Comparison of ENCODE assay signal across 11 cellular contexts in the genomic region with DNA sequence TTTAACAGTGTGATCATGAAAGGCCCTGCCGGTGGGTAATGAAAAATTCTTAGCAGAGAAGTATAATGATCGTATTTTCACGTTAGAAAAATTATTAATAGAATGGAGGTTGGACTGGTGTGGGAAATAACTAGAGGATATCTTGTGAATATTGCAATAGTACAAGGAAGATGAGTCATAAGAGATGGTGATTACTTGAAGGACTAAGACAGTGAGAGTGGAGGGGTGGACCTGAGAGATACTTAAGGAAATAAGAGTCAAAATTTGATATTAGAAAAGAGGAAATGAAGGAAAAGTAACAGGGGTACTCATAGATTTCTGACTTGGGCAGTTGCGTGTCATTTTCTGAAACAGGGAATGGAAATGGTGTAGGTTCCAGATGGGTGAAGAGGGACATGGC. TPM values are rescaled to one million over a fixed set of nuclear protein-coding genes. Genes with fewer than 3 reads are reported as not detected.
DNase-seq lines count a peak whose midpoint lies in the region; ATAC-seq and TF ChIP-seq lines count a peak whose summit lies in the region.
"Had no signal": no experiment of that assay in that cellular context is flagged by ENCODE, and none has a peak within 500 bp of the region (broad histone marks: within the 10 kb centered on the region; RNA-seq: fewer than 3 reads in every experiment).

No MANE protein-coding gene starts in this region.

- no peaks in the 10 kb centered on the region for H3K27me3 Mint-ChIP-seq in activated T-cell treated with anti-CD3 and anti-CD28 coated beads, Interleukin-2, amount 50 U/mL, for 72 hours (ENCODE audit: low read depth)
- H3K27me3 Mint-ChIP-seq in WTC11 (ENCODE audit: low read depth), result peaks cover 8% of the 10 kb centered on the region
- H3K27me3 Mint-ChIP-seq in stimulated activated naive CD8-positive, alpha-beta T cell treated with anti-CD3 and anti-CD28 coated beads, Interleukin-15, amount 100 ng/mL, for 72 hours, result no peaks in the 10 kb centered on the region

- H3K4me1 Mint-ChIP-seq in activated T-cell treated with anti-CD3 and anti-CD28 coated beads, Interleukin-2, amount 50 U/mL, for 72 hours (ENCODE audit: low read depth), result peaks cover 51% of the 10 kb centered on the region
- H3K4me1 Mint-ChIP-seq in WTC11, result peaks cover 38% of the 10 kb centered on the region
- peaks cover 44% of the 10 kb centered on the region for H3K4me1 Mint-ChIP-seq in stimulated activated naive CD8-positive, alpha-beta T cell treated with anti-CD3 and anti-CD28 coated beads, Interleukin-15, amount 100 ng/mL, for 72 hours

- no peaks in the 10 kb centered on the region for H3K9me3 Mint-ChIP-seq in activated T-cell treated with anti-CD3 and anti-CD28 coated beads, Interleukin-2, amount 50 U/mL, for 72 hours
- no peaks in the 10 kb centered on the region for H3K9me3 Mint-ChIP-seq in WTC11
- H3K9me3 Mint-ChIP-seq in stimulated activated naive CD8-positive, alpha-beta T cell treated with anti-CD3 and anti-CD28 coated beads, Interleukin-15, amount 100 ng/mL, for 72 hours, result no peaks in the 10 kb centered on the region

- peak overlapping the region; percentile 87 to 96 for H3K4me3 Mint-ChIP-seq in activated T-cell treated with anti-CD3 and anti-CD28 coated beads, Interleukin-2, amount 50 U/mL, for 72 hours
- peak overlapping the region; percentile 93 for H3K4me3 Mint-ChIP-seq in WTC11
- H3K4me3 Mint-ChIP-seq in stimulated activated naive CD8-positive, alpha-beta T cell treated with anti-CD3 and anti-CD28 coated beads, Interleukin-15, amount 100 ng/mL, for 72 hours, result peak overlapping the region; percentile 91 to 95

- intact Hi-C loops in esophagus squamous epithelium (cut with DNase I), result loop anchor here (10.0 kb wide), 1 partner anchor 166 kb away; no protein-coding TSS in a partner anchor

- H3K9me3 ChIP-seq in esophagus squamous epithelium, result no peaks in the 10 kb centered on the region
- H3K9me3 ChIP-seq: MG63 had no signal

- POLR2A ChIA-PET in WTC11 (lab: Charles Lee), result no interaction called here

- DNase-seq in activated T-cell treated with anti-CD3 and anti-CD28 coated beads, Interleukin-2, amount 50 U/mL, for 72 hours, result no peak
- no peak for DNase-seq in activated T-cell treated with anti-CD3 and anti-CD28 coated beads, Interleukin-2, amount 50 U/mL, for 1 hour
- DNase-seq in WTC11 (ENCODE audit: low spot score) (no peak), fibroblast of pulmonary artery (ENCODE audit: low read depth) (peak; percentile 50), esophagus squamous epithelium (lab: John Stamatoyannopoulos, UW) (no peak)
- DNase-seq in stimulated activated naive CD8-positive, alpha-beta T cell treated with anti-CD3 and anti-CD28 coated beads, Interleukin-15, amount 100 ng/mL, for 72 hours, result no peak
- DNase-seq: activated effector memory CD4-positive, alpha-beta T cell treated with anti-CD3 and anti-CD28 coated beads, Interleukin-2, amount 50 U/mL, for 16 hours; MG63 had no signal

- TF ChIP-seq CTCF in WTC11 (IDR thresholded peaks at IDR 0.05) (no peak), fibroblast of pulmonary artery (IDR thresholded peaks at IDR 0.05; ENCODE audit: low read length, missing control alignments) (no peak), esophagus squamous epithelium (IDR thresholded peaks at IDR 0.05) (no peak)

- TF ChIP-seq POLR2A in esophagus squamous epithelium (IDR thresholded peaks at IDR 0.05), result no peak

- no peaks in the 10 kb centered on the region for H3K27me3 ChIP-seq in esophagus squamous epithelium
- H3K27me3 ChIP-seq: MG63 had no signal

- H3K27ac Mint-ChIP-seq in activated T-cell treated with anti-CD3 and anti-CD28 coated beads, Interleukin-2, amount 50 U/mL, for 72 hours, result peak overlapping the region; percentile 80
- H3K27ac Mint-ChIP-seq in WTC11, result peak overlapping the region; percentile 99
- no peak overlapping the region for H3K27ac Mint-ChIP-seq in stimulated activated naive CD8-positive, alpha-beta T cell treated with anti-CD3 and anti-CD28 coated beads, Interleukin-15, amount 100 ng/mL, for 72 hours

- WGBS in esophagus squamous epithelium, 2 donors, result 76% methylated on average over 4 of the region's 4 CpGs

- CTCF ChIA-PET in WTC11 (lab: Charles Lee), result no interaction called here

- H3K4me1 ChIP-seq in esophagus squamous epithelium, result peaks cover 9 to 40% (median 10%) of the 10 kb centered on the region in 3 donors

- no peak overlapping the region for H3K4me3 ChIP-seq in fibroblast of pulmonary artery (replicated peaks; ENCODE audit: low read depth, low read length)
- H3K4me3 ChIP-seq in esophagus squamous epithelium, result no peak overlapping the region

- H3K36me3 ChIP-seq in esophagus squamous epithelium, result peaks cover 0 to 1% (median 0%) of the 10 kb centered on the region in 3 donors
- H3K36me3 ChIP-seq: MG63 had no signal

- no peak for ATAC-seq in activated T-cell treated with anti-CD3 and anti-CD28 coated beads, Interleukin-2, amount 50 U/mL, for 72 hours (replicated peaks in 1 of 2)
- ATAC-seq in WTC11 (no peak), GM18520 (IDR thresholded peaks at IDR 0.05; ENCODE audit: unreplicated experiment) (no peak), GM21717 (IDR thresholded peaks at IDR 0.05; ENCODE audit: unreplicated experiment) (no peak)
- ATAC-seq in stimulated activated naive CD8-positive, alpha-beta T cell treated with anti-CD3 and anti-CD28 coated beads, Interleukin-15, amount 100 ng/mL, for 72 hours, result no peak
- ATAC-seq: Right ventricle myocardium inferior had no signal

- H3K36me3 Mint-ChIP-seq in activated T-cell treated with anti-CD3 and anti-CD28 coated beads, Interleukin-2, amount 50 U/mL, for 72 hours (ENCODE audit: insufficient read depth in 2 of 2), result peaks cover 0 to 3% of the 10 kb centered on the region in 2 donors
- no peaks in the 10 kb centered on the region for H3K36me3 Mint-ChIP-seq in WTC11

- no peak overlapping the region for H3K27ac ChIP-seq in esophagus squamous epithelium

TF ChIP-seq in WTC11, 78 proteins besides CTCF, POLR2A, EP300 and RAD21:
- no peak for TF ChIP-seq ZNF121 (CRISPR knock-in tag; IDR thresholded peaks at IDR 0.05)
- no peak for TF ChIP-seq GRHL2 (CRISPR knock-in tag; IDR thresholded peaks at IDR 0.05; ENCODE audit: insufficient replicate concordance, severe bottlenecking)
- TF ChIP-seq CREM (CRISPR knock-in tag; IDR thresholded peaks at IDR 0.05), result no peak
- TF ChIP-seq, protein P1, sequence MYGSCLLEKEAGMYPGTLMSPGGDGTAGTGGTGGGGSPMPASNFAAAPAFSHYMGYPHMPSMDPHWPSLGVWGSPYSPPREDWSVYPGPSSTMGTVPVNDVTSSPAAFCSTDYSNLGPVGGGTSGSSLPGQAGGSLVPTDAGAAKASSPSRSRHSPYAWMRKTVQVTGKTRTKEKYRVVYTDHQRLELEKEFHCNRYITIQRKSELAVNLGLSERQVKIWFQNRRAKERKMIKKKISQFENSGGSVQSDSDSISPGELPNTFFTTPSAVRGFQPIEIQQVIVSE (CRISPR knock-in tag; IDR thresholded peaks at IDR 0.05; ENCODE audit: borderline replicate concordance), result no peak
- TF ChIP-seq, protein P2, sequence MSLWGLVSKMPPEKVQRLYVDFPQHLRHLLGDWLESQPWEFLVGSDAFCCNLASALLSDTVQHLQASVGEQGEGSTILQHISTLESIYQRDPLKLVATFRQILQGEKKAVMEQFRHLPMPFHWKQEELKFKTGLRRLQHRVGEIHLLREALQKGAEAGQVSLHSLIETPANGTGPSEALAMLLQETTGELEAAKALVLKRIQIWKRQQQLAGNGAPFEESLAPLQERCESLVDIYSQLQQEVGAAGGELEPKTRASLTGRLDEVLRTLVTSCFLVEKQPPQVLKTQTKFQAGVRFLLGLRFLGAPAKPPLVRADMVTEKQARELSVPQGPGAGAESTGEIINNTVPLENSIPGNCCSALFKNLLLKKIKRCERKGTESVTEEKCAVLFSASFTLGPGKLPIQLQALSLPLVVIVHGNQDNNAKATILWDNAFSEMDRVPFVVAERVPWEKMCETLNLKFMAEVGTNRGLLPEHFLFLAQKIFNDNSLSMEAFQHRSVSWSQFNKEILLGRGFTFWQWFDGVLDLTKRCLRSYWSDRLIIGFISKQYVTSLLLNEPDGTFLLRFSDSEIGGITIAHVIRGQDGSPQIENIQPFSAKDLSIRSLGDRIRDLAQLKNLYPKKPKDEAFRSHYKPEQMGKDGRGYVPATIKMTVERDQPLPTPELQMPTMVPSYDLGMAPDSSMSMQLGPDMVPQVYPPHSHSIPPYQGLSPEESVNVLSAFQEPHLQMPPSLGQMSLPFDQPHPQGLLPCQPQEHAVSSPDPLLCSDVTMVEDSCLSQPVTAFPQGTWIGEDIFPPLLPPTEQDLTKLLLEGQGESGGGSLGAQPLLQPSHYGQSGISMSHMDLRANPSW (CRISPR knock-in tag; conservative IDR thresholded peaks at IDR 0.05; ENCODE audit: low read depth), result no peak
- TF ChIP-seq, protein P3, sequence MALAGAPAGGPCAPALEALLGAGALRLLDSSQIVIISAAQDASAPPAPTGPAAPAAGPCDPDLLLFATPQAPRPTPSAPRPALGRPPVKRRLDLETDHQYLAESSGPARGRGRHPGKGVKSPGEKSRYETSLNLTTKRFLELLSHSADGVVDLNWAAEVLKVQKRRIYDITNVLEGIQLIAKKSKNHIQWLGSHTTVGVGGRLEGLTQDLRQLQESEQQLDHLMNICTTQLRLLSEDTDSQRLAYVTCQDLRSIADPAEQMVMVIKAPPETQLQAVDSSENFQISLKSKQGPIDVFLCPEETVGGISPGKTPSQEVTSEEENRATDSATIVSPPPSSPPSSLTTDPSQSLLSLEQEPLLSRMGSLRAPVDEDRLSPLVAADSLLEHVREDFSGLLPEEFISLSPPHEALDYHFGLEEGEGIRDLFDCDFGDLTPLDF (CRISPR knock-in tag; IDR thresholded peaks at IDR 0.05), result no peak

RNA-seq across cellular contexts. Expression of a gene that starts 1.8 kb away (rescaled TPM):
- 10 to 100 TPM; 11.3 to 12.6 TPM for total RNA-seq in activated T-cell treated with anti-CD3 and anti-CD28 coated beads, Interleukin-2, amount 50 U/mL, for 72 hours
- total RNA-seq in WTC11 (2021) (17.1 to 20.1 TPM (median 19.2 TPM) in 3 replicates), esophagus squamous epithelium (10 to 100 TPM; 21.9 to 71.5 (median 29.9) TPM)

Comparison
In these comparisons a context has a peak if more than half of its experiments do, and no peak if none do; other contexts are left out.
1. H3K27ac Mint-ChIP-seq: peak in activated T-cell treated with anti-CD3 and anti-CD28 coated beads, Interleukin-2, amount 50 U/mL, for 72 hours (single experiment) and WTC11 (single experiment); none in stimulated activated naive CD8-positive, alpha-beta T cell treated with anti-CD3 and anti-CD28 coated beads, Interleukin-15, amount 100 ng/mL, for 72 hours (0 of 2).
2. Peak in every context shown above with its lines, with median percentiles within 50 percentile points of each other: H3K4me3 Mint-ChIP-seq.